ENCODE assay signal across 27 cellular contexts in the genomic region with DNA sequence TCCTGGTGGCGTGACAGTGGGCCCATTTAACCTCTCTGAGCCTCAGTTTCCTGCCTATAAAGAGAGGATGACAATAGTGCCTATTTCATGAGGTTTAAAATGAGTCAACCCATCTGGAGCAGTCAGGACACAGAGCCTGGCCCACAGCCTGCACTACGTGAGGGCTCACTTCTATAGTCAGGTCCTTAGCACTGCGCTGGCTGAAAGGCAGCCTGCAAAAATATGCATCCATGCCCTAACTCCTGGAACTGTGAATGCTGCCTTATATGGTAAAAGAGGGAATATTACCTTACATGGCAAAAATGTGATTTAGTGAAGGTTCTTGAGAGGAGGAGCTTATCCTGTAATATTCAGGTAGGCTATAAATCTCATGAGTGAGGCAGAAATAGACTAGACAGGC.
DNase-seq lines count a peak whose midpoint lies in the region; ATAC-seq and TF ChIP-seq lines count a peak whose summit lies in the region.
"Had no signal": no experiment of that assay in that cellular context is flagged by ENCODE, and none has a peak within 500 bp of the region (broad histone marks: within the 10 kb centered on the region; RNA-seq: fewer than 3 reads in every experiment).

No MANE protein-coding gene starts in this region.

- in situ Hi-C loops in IMR-90 (cut with MboI; ENCODE audit: low sequenced_read_pairs), result no loop called here

- peak overlapping the region; percentile 96 for H3K23ac ChIP-seq in IMR-90 (ENCODE audit: low read depth, low read length)
- no peak overlapping the region for H3K23ac ChIP-seq in mesendoderm (ENCODE audit: low read length)

- H3K4me3 ChIP-seq in AG10803 (ENCODE audit: low read length) (no peak overlapping the region), IMR-90 (ENCODE audit: insufficient read depth, low read depth, low read length) (no peak overlapping the region), mesendoderm (ENCODE audit: low read length) (no peak overlapping the region)
- H3K4me3 ChIP-seq: coronary artery, HAP-1, left lung, Peyer's patch, sigmoid colon, SJSA1 had no signal

- TF ChIP-seq POLR2A in IMR-90 (IDR thresholded peaks at IDR 0.05; ENCODE audit: low read depth, low read length), result no peak

- H2AK5ac ChIP-seq in IMR-90 (ENCODE audit: low read depth, low read length), result peak overlapping the region; percentile 100
- H2AK5ac ChIP-seq in mesendoderm (ENCODE audit: low read length), result no peak overlapping the region

- intact Hi-C loops in IMR-90 (cut with micrococcal nuclease), result no loop called here

- H4K91ac ChIP-seq in IMR-90 (ENCODE audit: insufficient read depth, low read depth, low read length), result peak overlapping the region; percentile 99

- H2AFZ ChIP-seq in IMR-90 (replicated peaks; ENCODE audit: low read length, poor library complexity), result peak overlapping the region; percentile 47

- peak overlapping the region; percentile 93 for H3K27ac ChIP-seq in IMR-90 (ENCODE audit: insufficient read depth, low read length)
- peak overlapping the region; percentile 39 for H3K27ac ChIP-seq in cingulate gyrus (ENCODE audit: low read depth, low read length)
- no peak overlapping the region for H3K27ac ChIP-seq in mesendoderm (ENCODE audit: low read depth, low read length)
- H3K27ac ChIP-seq: brain microvascular endothelial cell, coronary artery, left lung, Peyer's patch, sigmoid colon, SJSA1, VCaP had no signal

- H3K4ac ChIP-seq in IMR-90 (ENCODE audit: low read depth, low read length) (peak overlapping the region; percentile 95), mesendoderm (ENCODE audit: low read depth, low read length) (no peak overlapping the region)

- H3K18ac ChIP-seq in IMR-90 (ENCODE audit: low read depth, low read length) (peak overlapping the region; percentile 96), mesendoderm (ENCODE audit: low read length) (no peak overlapping the region)

- H3K9ac ChIP-seq in IMR-90 (ENCODE audit: low read depth, low read length) (peak overlapping the region; percentile 54), mesendoderm (ENCODE audit: low read length) (no peak overlapping the region)

- 20% methylated on average over 1 of the region's 3 CpGs; no CpG with 5 or more reads in 1 of the 2 experiments for WGBS in IMR-90 (ENCODE audit: extremely low coverage in 2 of 2, insufficient read length in 1 of 2), 2 experiments
- no CpG with 5 or more reads among the region's 3 CpGs for WGBS in mesendoderm (ENCODE audit: extremely low coverage, insufficient coverage, low lambda C conversion rate)

- no peaks in the 10 kb centered on the region for H4K20me1 ChIP-seq in IMR-90 (ENCODE audit: insufficient read depth, low read length)

- peak; percentile 49 for ATAC-seq in IMR-90 (ENCODE audit: low read depth)
- ATAC-seq in HG03342 (IDR thresholded peaks at IDR 0.05; ENCODE audit: unreplicated experiment), result no peak
- ATAC-seq in HG02973 (IDR thresholded peaks at IDR 0.05; ENCODE audit: unreplicated experiment), result no peak
- no peak for ATAC-seq in GM18909 (IDR thresholded peaks at IDR 0.05; ENCODE audit: poor library complexity, unreplicated experiment)
- ATAC-seq: activated T-helper 17 cell treated with anti-CD3 and anti-CD28 coated beads, Interleukin-2, amount 50 U/mL, for 72 hours; left lung; natural killer cell treated with Interleukin-12 subunit alpha and Interleukin-12 subunit beta and Interleukin-15 and Interleukin-18, amount 100 ng/mL, for 72 hours; T-helper 17 cell had no signal

- H3K36me3 ChIP-seq in IMR-90 (ENCODE audit: control insufficient read depth, insufficient read depth, low read length), result no peaks in the 10 kb centered on the region
- no peaks in the 10 kb centered on the region for H3K36me3 ChIP-seq in mesendoderm (ENCODE audit: control insufficient read depth, insufficient read depth, low read length)
- H3K36me3 ChIP-seq: brain microvascular endothelial cell, HAP-1, left lung, Peyer's patch, sigmoid colon, SJSA1 had no signal

- BruUV-seq in IMR-90 (replicated peaks; lab: Mats Ljungman, UMichigan), result no TSS peak

- no peak overlapping the region for H3K4me2 ChIP-seq in IMR-90 (ENCODE audit: low read depth, low read length)
- H3K4me2 ChIP-seq in mesendoderm (ENCODE audit: low read length), result no peak overlapping the region

- peak overlapping the region; percentile 98 for H4K5ac ChIP-seq in IMR-90 (ENCODE audit: low read depth, low read length)
- H4K5ac ChIP-seq in mesendoderm (ENCODE audit: low read length), result no peak overlapping the region

- H3K79me1 ChIP-seq in IMR-90 (ENCODE audit: low read depth in 1 of 2, low read length in 2 of 2) (peaks cover 22 to 51% of the 10 kb centered on the region in 2 experiments), mesendoderm (ENCODE audit: low read length) (no peaks in the 10 kb centered on the region)

- TF ChIP-seq CTCF in AG10803 (conservative IDR thresholded peaks at IDR 0.05; ENCODE audit: low read length), result no peak
- no peak for TF ChIP-seq CTCF in IMR-90 (conservative IDR thresholded peaks at IDR 0.05; ENCODE audit: low read depth, low read length)

- dilution Hi-C loops in IMR-90 (cut with HindIII; ENCODE audit: low sequenced_read_pairs, unreplicated experiment), result no loop called here

- peak overlapping the region; percentile 93 for H2AK9ac ChIP-seq in IMR-90 (replicated peaks; ENCODE audit: low read depth, low read length, poor library complexity)

- H3K9me1 ChIP-seq in IMR-90 (ENCODE audit: insufficient read depth, low read length), result peaks cover 28% of the 10 kb centered on the region

- H3K27me3 ChIP-seq in IMR-90 (ENCODE audit: control insufficient read depth, insufficient read depth, low read length), result no peaks in the 10 kb centered on the region
- H3K27me3 ChIP-seq in mesendoderm (ENCODE audit: insufficient read depth, low read length, poor library complexity), result no peaks in the 10 kb centered on the region
- H3K27me3 ChIP-seq: brain microvascular endothelial cell, left lung, Peyer's patch, sigmoid colon, SJSA1 had no signal

- peak; percentile 18 for DNase-seq in AG10803 (ENCODE audit: low read depth)
- peak; percentile 77 for DNase-seq in IMR-90
- peak; percentile 28 for DNase-seq in mesendoderm
- DNase-seq in NCI-H1694 treated with DMSO at 0.1 percent for 48 hours (lab: John Stamatoyannopoulos, UW), result no peak
- DNase-seq: activated CD4-positive, alpha-beta T cell treated with anti-CD3 and anti-CD28 coated beads, Interleukin-2, amount 50 U/mL, for 1 hour; activated CD8-positive, alpha-beta memory T cell treated with anti-CD3 and anti-CD28 coated beads, Interleukin-2, amount 50 U/mL, for 4 hours; activated naive CD8-positive, alpha-beta T cell treated with anti-CD3 and anti-CD28 coated beads, Interleukin-2, amount 10 ng/mL, durations not matched to agents 7 days and 5 days; brain microvascular endothelial cell; head of caudate nucleus; Karpas-422; left lung; NCI-H1092 treated with DMSO at 0.1 percent for 48 hours; NCI-H510A; NK-92 treated with Interleukin-12 subunit alpha and Interleukin-12 subunit beta, amount 100 ng/mL, for 24 hours; Peyer's patch; sigmoid colon; T-helper 17 cell had no signal

- H2BK15ac ChIP-seq in IMR-90 (ENCODE audit: low read depth, low read length) (peak overlapping the region; percentile 99), mesendoderm (replicated peaks; ENCODE audit: low read depth) (no peak overlapping the region)

- peak overlapping the region; percentile 98 for H2BK20ac ChIP-seq in IMR-90 (ENCODE audit: low read depth, low read length)

- H3K56ac ChIP-seq in IMR-90 (ENCODE audit: extremely low read depth, insufficient read depth, low read length) (peak overlapping the region; percentile 79), mesendoderm (ENCODE audit: low read length) (no peak overlapping the region)

- no peak for TF ChIP-seq RAD21 in IMR-90 (IDR thresholded peaks at IDR 0.05; ENCODE audit: low read length)

- H2BK5ac ChIP-seq in IMR-90 (ENCODE audit: low read depth, low read length, poor library complexity, severe bottlenecking) (peak overlapping the region; percentile 100), mesendoderm (ENCODE audit: low read length) (no peak overlapping the region)

- H3K9me3 ChIP-seq in IMR-90 (ENCODE audit: control insufficient read depth, insufficient read depth, low read length), result no peaks in the 10 kb centered on the region
- H3K9me3 ChIP-seq: HAP-1, left lung, Peyer's patch, sigmoid colon, SJSA1 had no signal

- H4K8ac ChIP-seq in IMR-90 (ENCODE audit: low read depth in 2 of 2, low read length in 2 of 2) (peak overlapping the region; percentile 96 to 99), mesendoderm (ENCODE audit: low read depth, low read length) (no peak overlapping the region)

- CTCF ChIA-PET in IMR-90 (lab: Yijun Ruan, JAX), result no interaction called here

- peak overlapping the region; percentile 97 for H3K14ac ChIP-seq in IMR-90 (replicated peaks; ENCODE audit: low read depth, low read length)

- H3K4me1 ChIP-seq in IMR-90 (ENCODE audit: control insufficient read depth, insufficient read depth, low read length), result peaks cover 36% of the 10 kb centered on the region
- H3K4me1 ChIP-seq in mesendoderm (ENCODE audit: control insufficient read depth, low read depth, low read length), result no peaks in the 10 kb centered on the region
- H3K4me1 ChIP-seq: HAP-1, left lung, Peyer's patch, sigmoid colon had no signal

- H2BK120ac ChIP-seq in IMR-90 (ENCODE audit: low read depth, low read length) (peak overlapping the region; percentile 100), mesendoderm (ENCODE audit: low read depth, low read length) (no peak overlapping the region)

- H3K79me2 ChIP-seq in mesendoderm (ENCODE audit: control insufficient read depth, insufficient read depth, low read length), result no peaks in the 10 kb centered on the region

- POLR2A ChIA-PET in IMR-90 (lab: Charles Lee; ENCODE audit: unreplicated experiment), result no interaction called here

TF ChIP-seq in IMR-90, 13 proteins besides CTCF, POLR2A, EP300 and RAD21:
- TF ChIP-seq CHD1 (IDR thresholded peaks at IDR 0.05; ENCODE audit: low read depth, low read length), result no peak
- 0 out of 2 replicates have a peak, but pooled peaks have one; percentile 37 for TF ChIP-seq MAFK (IDR thresholded peaks at IDR 0.05; ENCODE audit: low read depth, low read length)
